30 cellular contexts compared by ENCODE assay signal in the genomic region with DNA sequence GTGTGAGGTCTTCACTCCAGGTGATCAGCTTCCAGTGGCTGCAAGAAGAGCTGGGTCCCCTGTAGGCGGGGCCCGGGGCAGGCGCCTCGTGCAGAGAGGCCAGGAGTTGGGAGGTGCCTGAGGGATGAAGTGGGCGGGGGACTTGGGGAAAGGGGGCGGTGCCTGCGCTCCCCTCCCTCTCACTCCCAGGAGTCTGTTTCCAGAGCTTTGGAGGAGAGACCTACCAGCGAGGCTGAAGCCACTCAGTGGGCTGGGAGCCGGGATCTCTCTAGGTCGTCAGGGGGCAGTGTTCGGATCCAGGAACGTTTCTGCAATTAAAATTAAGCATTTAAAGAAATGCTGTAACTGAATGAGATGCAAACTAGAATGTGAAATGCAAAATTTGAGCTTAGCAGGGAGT. TPM values are rescaled to one million over a fixed set of nuclear protein-coding genes. Genes with fewer than 3 reads are reported as not detected.
"Had no signal": no experiment of that assay in that cellular context is flagged by ENCODE, and none has a peak within 500 bp of the region (broad histone marks: within the 10 kb centered on the region; RNA-seq: fewer than 3 reads in every experiment).

No MANE protein-coding gene starts in this region.

- DNase-seq: activated B cell treated with CpG ODN at 0.5 μM for 24 hours; activated CD4-positive, alpha-beta T cell treated with anti-CD3 and anti-CD28 coated beads for 36 hours; activated CD4-positive, alpha-beta T cell treated with anti-CD3 and anti-CD28 coated beads, Interleukin-2, amount 50 U/mL, for 48 hours; activated CD8-positive, alpha-beta memory T cell treated with anti-CD3 and anti-CD28 coated beads, Interleukin-2, amount 50 U/mL, for 48 hours; activated naive CD4-positive, alpha-beta T cell treated with anti-CD3 and anti-CD28 coated beads for 36 hours; activated T-cell treated with anti-CD3 and anti-CD28 coated beads, Interleukin-2, amount 50 U/mL, for 4 hours; amygdala; cerebellar nuclear complex; cortex of kidney; erythroblast; foreskin fibroblast; glutamatergic neuron; kidney; left ventricle myocardium inferior; midbrain; natural killer cell; pancreas; stimulated activated CD4-positive, alpha-beta T cell treated with anti-CD3 and anti-CD28 coated beads, Interleukin-12 subunit alpha, Interleukin-12 subunit beta, amount 100 ng/mL, for 4 hours; stimulated activated CD4-positive, alpha-beta T cell treated with anti-CD3 and anti-CD28 coated beads, Interleukin-4, amount 100 ng/mL, for 4 hours; stimulated activated naive CD8-positive, alpha-beta T cell treated with anti-CD3 and anti-CD28 coated beads, Interleukin-15, Interleukin-2, amounts not matched to agents 100 U/mL and 50 U/mL, for 24 hours; T-helper 1 cell had no signal

- H3K27me3 Mint-ChIP-seq: activated B cell treated with CpG ODN at 0.5 μM for 24 hours; activated CD4-positive, alpha-beta T cell treated with anti-CD3 and anti-CD28 coated beads for 36 hours had no signal

- ATAC-seq: activated CD4-positive, alpha-beta T cell treated with anti-CD3 and anti-CD28 coated beads for 36 hours; activated T-cell treated with anti-CD3 and anti-CD28 coated beads, Interleukin-2, amount 50 U/mL, for 4 hours; natural killer cell; pancreas; right cardiac atrium; stimulated activated naive CD8-positive, alpha-beta T cell treated with anti-CD3 and anti-CD28 coated beads, Interleukin-15, Interleukin-2, amounts not matched to agents 100 U/mL and 50 U/mL, for 24 hours had no signal

- H3K27ac Mint-ChIP-seq: activated B cell treated with CpG ODN at 0.5 μM for 24 hours; activated CD4-positive, alpha-beta T cell treated with anti-CD3 and anti-CD28 coated beads for 36 hours; activated naive CD4-positive, alpha-beta T cell treated with anti-CD3 and anti-CD28 coated beads for 36 hours; natural killer cell had no signal

- H3K27me3 ChIP-seq: hepatocyte, neutrophil, pancreas, upper lobe of left lung had no signal

- H3K4me1 Mint-ChIP-seq: activated CD4-positive, alpha-beta T cell treated with anti-CD3 and anti-CD28 coated beads for 36 hours had no signal

- H3K9me3 Mint-ChIP-seq: activated B cell treated with CpG ODN at 0.5 μM for 24 hours, natural killer cell had no signal

- H3K4me3 Mint-ChIP-seq: activated B cell treated with CpG ODN at 0.5 μM for 24 hours; activated CD4-positive, alpha-beta T cell treated with anti-CD3 and anti-CD28 coated beads for 36 hours; activated naive CD4-positive, alpha-beta T cell treated with anti-CD3 and anti-CD28 coated beads for 36 hours; activated T-cell treated with anti-CD3 and anti-CD28 coated beads, Interleukin-2, amount 50 U/mL, for 4 hours; natural killer cell had no signal

- H3K4me1 ChIP-seq: pancreas had no signal

- H3K36me3 Mint-ChIP-seq: natural killer cell had no signal

- H3K4me2 ChIP-seq: hepatocyte had no signal

- H2AFZ ChIP-seq: hepatocyte had no signal

- H3K4me3 ChIP-seq: hepatocyte, left ventricle myocardium inferior, pancreas, upper lobe of left lung had no signal

- H3K9me3 ChIP-seq: left ventricle myocardium inferior, neutrophil, pancreas, upper lobe of left lung had no signal

- H3K27ac ChIP-seq: hepatocyte, left ventricle myocardium inferior, neutrophil, pancreas, upper lobe of left lung had no signal

RNA-seq across cellular contexts. Expression of gene ERVV-2, which starts 46.9 kb away (rescaled TPM):
- total RNA-seq: activated B cell treated with CpG ODN at 0.5 μM for 24 hours; activated CD4-positive, alpha-beta T cell treated with anti-CD3 and anti-CD28 coated beads for 36 hours; activated CD8-positive, alpha-beta memory T cell treated with anti-CD3 and anti-CD28 coated beads for 36 hours; activated naive CD4-positive, alpha-beta T cell treated with anti-CD3 and anti-CD28 coated beads for 36 hours; activated T-cell treated with anti-CD3 and anti-CD28 coated beads, Interleukin-2, amount 50 U/mL, for 4 hours; fibroblast of lung; kidney; left ventricle myocardium inferior; lung microvascular endothelial cell; natural killer cell; pancreas; pulmonary artery endothelial cell; right cardiac atrium; subcutaneous adipose tissue; upper lobe of left lung had no signal
- polyA plus RNA-seq: fibroblast of lung, pancreas, right cardiac atrium had no signal
